Comparison of ENCODE assay signal across 2 cellular contexts in genomic region chr3:158693866-158694456, GRCh38. TPM values are rescaled to one million over a fixed set of nuclear protein-coding genes. Genes with fewer than 3 reads are reported as not detected.
"Had no signal": no experiment of that assay in that cellular context is flagged by ENCODE, and none has a peak within 500 bp of the region (broad histone marks: within the 10 kb centered on the region; RNA-seq: fewer than 3 reads in every experiment).

No MANE protein-coding gene starts in this region.

RNA-seq across cellular contexts. Expression of gene LXN, which starts 21.5 kb away (rescaled TPM):
- total RNA-seq: SJSA1 had no signal
- polyA plus RNA-seq: SK-N-SH had no signal
